In the genomic region with DNA sequence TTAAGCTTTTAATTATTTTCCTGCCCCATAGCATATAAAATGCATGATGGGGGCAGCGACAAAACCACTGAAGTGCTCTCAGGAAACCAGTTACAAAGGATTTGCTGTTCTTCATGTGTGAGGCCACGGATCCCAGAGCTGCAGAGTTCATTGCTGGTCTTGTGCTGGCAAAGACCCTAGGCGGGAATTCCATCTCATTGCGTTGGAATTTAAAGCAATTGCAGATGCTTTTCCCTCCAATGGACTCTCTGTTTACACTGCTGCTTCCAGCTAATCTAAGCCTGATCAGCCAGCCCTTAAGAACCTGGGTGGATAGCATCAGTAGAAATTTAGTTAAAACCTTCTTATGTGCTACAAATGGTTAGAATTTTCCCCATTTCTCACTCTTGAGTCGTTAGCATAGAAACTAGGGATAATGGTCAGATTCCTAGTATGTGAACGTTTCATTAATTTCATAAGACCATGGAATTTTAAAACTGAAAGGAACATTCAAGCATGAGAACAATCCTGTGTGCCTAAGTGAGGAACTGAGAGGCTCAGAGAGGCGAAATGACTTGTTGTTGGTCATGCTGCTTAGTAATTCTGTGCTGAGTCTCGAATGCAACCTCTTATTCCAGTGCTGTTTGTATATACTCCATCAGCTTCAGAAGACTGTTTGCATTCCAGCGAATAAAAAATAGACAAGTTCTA, we compare ENCODE assay signal across 10 cellular contexts. TPM values are rescaled to one million over a fixed set of nuclear protein-coding genes. Genes with fewer than 3 reads are reported as not detected.
A peak's percentile ranks its signal among the peaks of the same experiment; 100 is the strongest.
DNase-seq lines count a peak whose midpoint lies in the region; ATAC-seq and TF ChIP-seq lines count a peak whose summit lies in the region.
"Had no signal": no experiment of that assay in that cellular context is flagged by ENCODE, and none has a peak within 500 bp of the region (broad histone marks: within the 10 kb centered on the region; RNA-seq: fewer than 3 reads in every experiment).

No MANE protein-coding gene starts in this region.

- H3K27ac ChIP-seq in tibial artery, result peak overlapping the region; percentile 42 to 43
- H3K27ac ChIP-seq: body of pancreas had no signal

- CTCF ChIA-PET in activated CD4-positive, alpha-beta memory T cell treated with anti-CD3 and anti-CD28 coated beads for 36 hours (lab: Charles Lee), result no interaction called here

- H3K4me3 ChIP-seq in HFF-Myc (replicated peaks; ENCODE audit: low read depth, low read length) (peak overlapping the region; percentile 10; the same call in 1 of the 2 replicates), astrocyte of the cerebellum (ENCODE audit: low read depth, low read length) (no peak overlapping the region), tibial artery (no peak overlapping the region)
- H3K4me3 ChIP-seq: body of pancreas had no signal

- H3K36me3 Mint-ChIP-seq in memory B cell, result peaks cover 37% of the 10 kb centered on the region
- peaks cover 36% of the 10 kb centered on the region for H3K36me3 Mint-ChIP-seq in activated CD4-positive, alpha-beta memory T cell treated with anti-CD3 and anti-CD28 coated beads for 36 hours

- intact Hi-C loops in tibial artery (cut with DNase I; ENCODE audit: low total_unique reads), result no loop called here
- intact Hi-C loops in activated CD4-positive, alpha-beta memory T cell treated with anti-CD3 and anti-CD28 coated beads for 36 hours (cut with micrococcal nuclease), result no loop called here

- H3K4me3 Mint-ChIP-seq in memory B cell, result no peak overlapping the region
- H3K4me3 Mint-ChIP-seq in activated CD4-positive, alpha-beta memory T cell treated with anti-CD3 and anti-CD28 coated beads for 36 hours, result no peak overlapping the region
- H3K4me3 Mint-ChIP-seq: activated CD8-positive, alpha-beta T cell treated with anti-CD3 and anti-CD28 coated beads, Interleukin-2, amount 10 ng/mL, durations not matched to agents 7 days and 5 days had no signal

- no peaks in the 10 kb centered on the region for H3K9me3 ChIP-seq in tibial artery
- H3K9me3 ChIP-seq: body of pancreas had no signal

- H3K4me1 ChIP-seq in tibial artery, result peaks cover 0 to 17% (median 11%) of the 10 kb centered on the region in 4 donors
- H3K4me1 ChIP-seq: body of pancreas had no signal

- H3K27me3 Mint-ChIP-seq in memory B cell, result no peaks in the 10 kb centered on the region
- no peaks in the 10 kb centered on the region for H3K27me3 Mint-ChIP-seq in activated CD4-positive, alpha-beta memory T cell treated with anti-CD3 and anti-CD28 coated beads for 36 hours

- TF ChIP-seq CTCF in HFF-Myc (IDR thresholded peaks at IDR 0.05; ENCODE audit: low read depth, low read length, missing control alignments), result no peak
- TF ChIP-seq CTCF in astrocyte of the cerebellum (IDR thresholded peaks at IDR 0.05; ENCODE audit: low read depth, low read length, missing control alignments), result no peak
- no peak for TF ChIP-seq CTCF in tibial artery (IDR thresholded peaks at IDR 0.05)

- no peaks in the 10 kb centered on the region for H3K9me3 Mint-ChIP-seq in memory B cell
- H3K9me3 Mint-ChIP-seq in activated CD4-positive, alpha-beta memory T cell treated with anti-CD3 and anti-CD28 coated beads for 36 hours, result no peaks in the 10 kb centered on the region

- H3K27ac Mint-ChIP-seq in memory B cell, result peak overlapping the region; percentile 73
- no peak overlapping the region for H3K27ac Mint-ChIP-seq in activated CD4-positive, alpha-beta memory T cell treated with anti-CD3 and anti-CD28 coated beads for 36 hours
- H3K27ac Mint-ChIP-seq: activated CD8-positive, alpha-beta T cell treated with anti-CD3 and anti-CD28 coated beads, Interleukin-2, amount 10 ng/mL, durations not matched to agents 7 days and 5 days had no signal

- in situ Hi-C loops in astrocyte of the cerebellum (cut with HindIII; ENCODE audit: low sequenced_read_pairs), result no loop called here

- no peaks in the 10 kb centered on the region for H3K27me3 ChIP-seq in tibial artery
- H3K27me3 ChIP-seq: body of pancreas had no signal

- POLR2A ChIA-PET in activated CD4-positive, alpha-beta memory T cell treated with anti-CD3 and anti-CD28 coated beads for 36 hours (lab: Charles Lee), result interaction anchor here (1.0 kb wide), 1 partner anchor 14 kb away, joined by 3 read pairs; no protein-coding TSS in a partner anchor

- no peaks in the 10 kb centered on the region for H3K4me1 Mint-ChIP-seq in memory B cell
- H3K4me1 Mint-ChIP-seq in activated CD4-positive, alpha-beta memory T cell treated with anti-CD3 and anti-CD28 coated beads for 36 hours (ENCODE audit: low read depth), result peaks cover 33% of the 10 kb centered on the region

- no peak for ATAC-seq in memory B cell (ENCODE audit: low read depth)
- ATAC-seq: body of pancreas had no signal

- peak; percentile 84 for DNase-seq in HFF-Myc (ENCODE audit: extremely low read depth, low read depth)
- peak; percentile 86 for DNase-seq in astrocyte of the cerebellum (ENCODE audit: low read depth)
- DNase-seq in memory B cell (ENCODE audit: low spot score in 2 of 2), result no peak
- peak in 1 of 2 donors; percentile 29 for DNase-seq in tibial artery
- no peak for DNase-seq in activated CD4-positive, alpha-beta memory T cell treated with anti-CD3 and anti-CD28 coated beads for 36 hours
- no peak for DNase-seq in HuH-7 (ENCODE audit: low spot score)
- DNase-seq in NCI-H1694 (lab: John Stamatoyannopoulos, UW), result no peak
- DNase-seq: activated CD8-positive, alpha-beta T cell treated with anti-CD3 and anti-CD28 coated beads, Interleukin-2, amount 10 ng/mL, durations not matched to agents 7 days and 5 days; body of pancreas; RPMI8226 had no signal

- H3K36me3 ChIP-seq in tibial artery, result peaks cover 48 to 80% (median 66%) of the 10 kb centered on the region in 3 donors

RNA-seq across cellular contexts. Expression of a gene that starts 36.1 kb away (rescaled TPM):
- total RNA-seq in activated CD4-positive, alpha-beta memory T cell treated with anti-CD3 and anti-CD28 coated beads for 36 hours, result 100 to 1,000 TPM; 143 to 146 TPM

Comparison
In these comparisons a context has a peak if more than half of its experiments do, and no peak if none do; other contexts are left out.
1. DNase-seq: peak in HFF-Myc (single experiment) and astrocyte of the cerebellum (single experiment); none in memory B cell (0 of 2), activated CD4-positive, alpha-beta memory T cell treated with anti-CD3 and anti-CD28 coated beads for 36 hours (single experiment), HuH-7 (single experiment) and NCI-H1694 (single experiment).